24 cellular contexts compared by ENCODE assay signal in the genomic region with DNA sequence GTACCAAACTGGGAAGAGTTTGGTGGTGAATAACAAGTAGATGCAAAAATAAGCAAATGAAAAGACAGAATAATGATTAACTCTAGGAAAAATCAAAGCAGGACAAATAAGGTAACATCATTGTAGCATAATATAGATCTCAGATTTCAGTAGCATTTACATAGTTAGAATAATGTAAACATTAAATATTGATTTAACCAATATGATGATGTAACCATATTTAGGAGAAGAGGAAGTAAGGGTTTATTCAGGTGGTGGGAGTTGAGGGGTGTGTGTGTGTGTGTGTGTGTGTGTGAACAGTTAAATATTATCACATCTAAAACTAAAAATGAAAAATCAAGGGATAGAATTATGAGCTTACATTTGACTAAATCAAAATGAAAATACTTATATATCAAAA.
DNase-seq lines count a peak whose midpoint lies in the region; ATAC-seq and TF ChIP-seq lines count a peak whose summit lies in the region.
"Had no signal": no experiment of that assay in that cellular context is flagged by ENCODE, and none has a peak within 500 bp of the region (broad histone marks: within the 10 kb centered on the region; RNA-seq: fewer than 3 reads in every experiment).

No MANE protein-coding gene starts in this region.

- H3K9me2 ChIP-seq in PC-3 (replicated peaks; ENCODE audit: low read length), result no peaks in the 10 kb centered on the region

- ATAC-seq in PC-3, result peak; percentile 44
- ATAC-seq: GM12878 had no signal

- no peaks in the 10 kb centered on the region for H3K27me3 ChIP-seq in PC-3 (ENCODE audit: low read length)
- H3K27me3 ChIP-seq: BE2C, BLaER1 had no signal

- H4K20me1 ChIP-seq in PC-3 (ENCODE audit: low read length), result no peaks in the 10 kb centered on the region
- H4K20me1 ChIP-seq: BLaER1 had no signal

- POLR2A ChIA-PET in HEK293 (lab: Yijun Ruan, JAX), result no interaction called here
- POLR2A ChIA-PET in PC-3 (lab: Charles Lee; ENCODE audit: unreplicated experiment), result no interaction called here

- H3K79me2 ChIP-seq in PC-3 (ENCODE audit: low read length), result no peaks in the 10 kb centered on the region

- TF ChIP-seq CTCF in HEK293 (tag by site-specific recombination; IDR thresholded peaks at IDR 0.05) (no peak), PC-3 (conservative IDR thresholded peaks at IDR 0.05; ENCODE audit: low read depth, low read length) (no peak)

- H3K4me1 ChIP-seq in HEK293 (ENCODE audit: control insufficient read depth, insufficient read depth, low read length) (no peaks in the 10 kb centered on the region), PC-3 (ENCODE audit: insufficient read depth, low read length) (peaks cover 16% of the 10 kb centered on the region)
- H3K4me1 ChIP-seq: BE2C, BLaER1 had no signal

- no peaks in the 10 kb centered on the region; the same call in 1 of the 2 replicates for H3K9me3 ChIP-seq in HEK293 (ENCODE audit: control insufficient read depth, insufficient read depth, low read depth, low read length)
- H3K9me3 ChIP-seq in PC-3 (ENCODE audit: low read length), result no peaks in the 10 kb centered on the region
- H3K9me3 ChIP-seq: BE2C had no signal

- H3K36me3 ChIP-seq in HEK293 (ENCODE audit: control insufficient read depth in 2 of 2, insufficient read depth in 1 of 2, low read length in 2 of 2) (no peaks in the 10 kb centered on the region), PC-3 (ENCODE audit: low read depth, low read length) (no peaks in the 10 kb centered on the region)
- H3K36me3 ChIP-seq: BE2C, BLaER1 had no signal

- no TSS peak for BruUV-seq in PC-3 (replicated peaks; lab: Mats Ljungman, UMichigan)

- no peak overlapping the region for H3K4me2 ChIP-seq in PC-3 (ENCODE audit: low read length)
- H3K4me2 ChIP-seq: BLaER1 had no signal

- H2AFZ ChIP-seq in PC-3 (ENCODE audit: low read length), result no peak overlapping the region

- H3K27ac ChIP-seq in HEK293 (ENCODE audit: extremely low read depth, low read depth, low read length) (no peak overlapping the region), PC-3 (ENCODE audit: low read length) (no peak overlapping the region)
- H3K27ac ChIP-seq: BLaER1 had no signal

- no peak overlapping the region for H3K9ac ChIP-seq in PC-3 (ENCODE audit: low read length)
- H3K9ac ChIP-seq: BLaER1 had no signal

- DNase-seq in NCI-H526 treated with DMSO at 0.1 percent for 48 hours (lab: John Stamatoyannopoulos, UW), result peak; percentile 13
- DNase-seq in NCI-H526 (lab: John Stamatoyannopoulos, UW), result no peak
- peak; percentile 30 for DNase-seq in PC-3
- peak; percentile 54 for DNase-seq in SHP77 treated with DMSO at 0.1 percent for 48 hours (lab: John Stamatoyannopoulos, UW)
- DNase-seq in mesenteric fat pad (ENCODE audit: low spot score), result no peak
- no peak for DNase-seq in amygdala (lab: John Stamatoyannopoulos, UW)
- no peak for DNase-seq in retina
- DNase-seq: 8988T; ACHN; BE2C; C1 segment of cervical spinal cord; CD4-positive, alpha-beta memory T cell; CD4-positive, CD25-positive, alpha-beta regulatory T cell; CD8-positive, alpha-beta memory T cell; COR-L47; DMS 273 treated with DMSO at 0.1 percent for 48 hours; DMS153; DMS79; DND-41; EL; GDM1 had no signal

- no peak overlapping the region for H3K4me3 ChIP-seq in HEK293 (ENCODE audit: low read depth, low read length)
- H3K4me3 ChIP-seq in PC-3 (ENCODE audit: low read length), result no peak overlapping the region
- H3K4me3 ChIP-seq: BLaER1, GM12878 had no signal

- no peaks in the 10 kb centered on the region for H3F3A ChIP-seq in PC-3 (ENCODE audit: low read length, unreplicated experiment)

- CTCF ChIA-PET in HEK293 (lab: Yijun Ruan, JAX), result interaction anchor here (1.2 kb wide), 2 partner anchors 48 to 58 kb away, joined by 3 read pairs; no protein-coding TSS in a partner anchor
- CTCF ChIA-PET in PC-3 (lab: Charles Lee), result interaction anchor here (0.6 kb wide), 1 partner anchor 127 kb away, joined by 4 read pairs; no protein-coding TSS in a partner anchor

- intact Hi-C loops in PC-3 (cut with micrococcal nuclease), result no loop called here

TF ChIP-seq in HEK293, 187 proteins besides CTCF, POLR2A, EP300 and RAD21:
- TF ChIP-seq ATF2 (tag by site-specific recombination; IDR thresholded peaks at IDR 0.05; ENCODE audit: low read depth) (peak; percentile 72), ZNF148 (tag by site-specific recombination; IDR thresholded peaks at IDR 0.05; ENCODE audit: borderline replicate concordance) (no peak), ZNF600 (tag by site-specific recombination; IDR thresholded peaks at IDR 0.05) (no peak), ZBTB8A (tag by site-specific recombination; IDR thresholded peaks at IDR 0.05) (no peak), ZNF350 (tag by site-specific recombination; IDR thresholded peaks at IDR 0.05) (no peak), TRIM28 (IDR thresholded peaks at IDR 0.05; ENCODE audit: borderline replicate concordance, low read length) (no peak), ZNF449 (tag by site-specific recombination; IDR thresholded peaks at IDR 0.05) (no peak)

Comparison
In these comparisons a context has a peak if more than half of its experiments do, and no peak if none do; other contexts are left out.
1. DNase-seq: peak in NCI-H526 treated with DMSO at 0.1 percent for 48 hours (single experiment), PC-3 (single experiment) and SHP77 treated with DMSO at 0.1 percent for 48 hours (single experiment); none in NCI-H526 (0 of 2), mesenteric fat pad (single experiment), amygdala (0 of 56) and retina (single experiment).